24 cellular contexts compared by ENCODE assay signal in genomic region chr2:45072064-45072861, GRCh38.
DNase-seq lines count a peak whose midpoint lies in the region; ATAC-seq and TF ChIP-seq lines count a peak whose summit lies in the region.
"Had no signal": no experiment of that assay in that cellular context is flagged by ENCODE, and none has a peak within 500 bp of the region (broad histone marks: within the 10 kb centered on the region; RNA-seq: fewer than 3 reads in every experiment).

No MANE protein-coding gene starts in this region.

- no peak overlapping the region for H3K27ac ChIP-seq in coronary artery
- H3K27ac ChIP-seq: HL-60, PC-9, SJSA1 had no signal

- H3K4me1 Mint-ChIP-seq in activated CD8-positive, alpha-beta T cell treated with anti-CD3 and anti-CD28 coated beads, Interleukin-2, amount 10 ng/mL, durations not matched to agents 7 days and 5 days (ENCODE audit: low read depth), result no peaks in the 10 kb centered on the region
- H3K4me1 Mint-ChIP-seq in activated CD8-positive, alpha-beta T cell treated with anti-CD3 and anti-CD28 coated beads for 36 hours (ENCODE audit: low read depth), result no peaks in the 10 kb centered on the region
- H3K4me1 Mint-ChIP-seq in stimulated activated effector memory CD8-positive, alpha-beta T cell treated with anti-CD3 and anti-CD28 coated beads, Interleukin-12 subunit alpha, Interleukin-12 subunit beta, amount 100 ng/mL, for 72 hours, result no peaks in the 10 kb centered on the region
- H3K4me1 Mint-ChIP-seq: B cell had no signal

- peaks cover 2% of the 10 kb centered on the region; the same call in 1 of the 2 replicates for H3K27me3 ChIP-seq in H7 (ENCODE audit: control insufficient read depth, insufficient read depth, low read length)
- H3K27me3 ChIP-seq: MG63, SJSA1 had no signal

- DNase-seq in activated CD8-positive, alpha-beta T cell treated with anti-CD3 and anti-CD28 coated beads, Interleukin-2, amount 10 ng/mL, durations not matched to agents 7 days and 5 days, result peak; percentile 3
- DNase-seq in activated CD8-positive, alpha-beta T cell treated with anti-CD3 and anti-CD28 coated beads for 36 hours, result no peak
- DNase-seq in H7, result peak; percentile 8
- DNase-seq in coronary artery (ENCODE audit: low spot score), result peak; percentile 26
- peak in 1 of 2 donors; percentile 40 for DNase-seq in stimulated activated effector memory CD8-positive, alpha-beta T cell treated with anti-CD3 and anti-CD28 coated beads, Interleukin-12 subunit alpha, Interleukin-12 subunit beta, amount 100 ng/mL, for 72 hours (ENCODE audit: low spot score in 2 of 2)
- no peak for DNase-seq in stimulated activated CD4-positive, alpha-beta T cell treated with anti-CD3 and anti-CD28 coated beads, Interleukin-4, amount 100 ng/mL, for 4 hours
- no peak for DNase-seq in AG08396 (ENCODE audit: low spot score)
- no peak for DNase-seq in germinal center (ENCODE audit: low spot score)
- DNase-seq: 8988T, DMS 273 treated with DMSO at 0.1 percent for 48 hours, EL, IMR-90, MG63, NCI-H1048, NCI-H1436 treated with DMSO at 0.1 percent for 48 hours, NCI-H2081, NCI-H510A treated with DMSO at 0.1 percent for 48 hours, NCI-H82, PC-9 had no signal

- H3K27ac Mint-ChIP-seq in activated CD8-positive, alpha-beta T cell treated with anti-CD3 and anti-CD28 coated beads, Interleukin-2, amount 10 ng/mL, durations not matched to agents 7 days and 5 days, result no peak overlapping the region
- H3K27ac Mint-ChIP-seq in activated CD8-positive, alpha-beta T cell treated with anti-CD3 and anti-CD28 coated beads for 36 hours, result no peak overlapping the region
- no peak overlapping the region for H3K27ac Mint-ChIP-seq in stimulated activated effector memory CD8-positive, alpha-beta T cell treated with anti-CD3 and anti-CD28 coated beads, Interleukin-12 subunit alpha, Interleukin-12 subunit beta, amount 100 ng/mL, for 72 hours
- H3K27ac Mint-ChIP-seq: B cell had no signal

- intact Hi-C loops in activated CD8-positive, alpha-beta T cell treated with anti-CD3 and anti-CD28 coated beads for 36 hours (cut with micrococcal nuclease), result no loop called here

- H3K36me3 Mint-ChIP-seq in activated CD8-positive, alpha-beta T cell treated with anti-CD3 and anti-CD28 coated beads, Interleukin-2, amount 10 ng/mL, durations not matched to agents 7 days and 5 days (ENCODE audit: low read depth), result no peaks in the 10 kb centered on the region
- H3K36me3 Mint-ChIP-seq in activated CD8-positive, alpha-beta T cell treated with anti-CD3 and anti-CD28 coated beads for 36 hours (ENCODE audit: low read depth), result no peaks in the 10 kb centered on the region
- no peaks in the 10 kb centered on the region for H3K36me3 Mint-ChIP-seq in stimulated activated effector memory CD8-positive, alpha-beta T cell treated with anti-CD3 and anti-CD28 coated beads, Interleukin-12 subunit alpha, Interleukin-12 subunit beta, amount 100 ng/mL, for 72 hours

- ATAC-seq in activated CD8-positive, alpha-beta T cell treated with anti-CD3 and anti-CD28 coated beads, Interleukin-2, amount 10 ng/mL, durations not matched to agents 7 days and 5 days, result no peak
- no peak for ATAC-seq in activated CD8-positive, alpha-beta T cell treated with anti-CD3 and anti-CD28 coated beads for 36 hours
- peak; percentile 29 for ATAC-seq in stimulated activated effector memory CD8-positive, alpha-beta T cell treated with anti-CD3 and anti-CD28 coated beads, Interleukin-12 subunit alpha, Interleukin-12 subunit beta, amount 100 ng/mL, for 72 hours
- ATAC-seq: GM12878 had no signal

- H3K36me3 ChIP-seq in H7 (replicated peaks; ENCODE audit: control insufficient read depth, insufficient read depth, low read length), result no peaks in the 10 kb centered on the region
- H3K36me3 ChIP-seq: HAP-1, MG63, SJSA1 had no signal

- CTCF ChIA-PET in activated CD8-positive, alpha-beta T cell treated with anti-CD3 and anti-CD28 coated beads, Interleukin-2, amount 10 ng/mL, durations not matched to agents 7 days and 5 days (lab: Charles Lee), result interaction anchor here (0.5 kb wide), 1 partner anchor 567 kb away, joined by 3 read pairs; no protein-coding TSS in a partner anchor
- CTCF ChIA-PET in activated CD8-positive, alpha-beta T cell treated with anti-CD3 and anti-CD28 coated beads for 36 hours (lab: Charles Lee), result no interaction called here

- H3K4me3 Mint-ChIP-seq in activated CD8-positive, alpha-beta T cell treated with anti-CD3 and anti-CD28 coated beads, Interleukin-2, amount 10 ng/mL, durations not matched to agents 7 days and 5 days, result no peak overlapping the region
- H3K4me3 Mint-ChIP-seq in activated CD8-positive, alpha-beta T cell treated with anti-CD3 and anti-CD28 coated beads for 36 hours, result no peak overlapping the region
- no peak overlapping the region for H3K4me3 Mint-ChIP-seq in stimulated activated effector memory CD8-positive, alpha-beta T cell treated with anti-CD3 and anti-CD28 coated beads, Interleukin-12 subunit alpha, Interleukin-12 subunit beta, amount 100 ng/mL, for 72 hours
- H3K4me3 Mint-ChIP-seq: B cell had no signal

- POLR2A ChIA-PET in activated CD8-positive, alpha-beta T cell treated with anti-CD3 and anti-CD28 coated beads, Interleukin-2, amount 10 ng/mL, durations not matched to agents 7 days and 5 days (lab: Charles Lee), result no interaction called here
- POLR2A ChIA-PET in activated CD8-positive, alpha-beta T cell treated with anti-CD3 and anti-CD28 coated beads for 36 hours (lab: Charles Lee), result no interaction called here

- H3K9me3 Mint-ChIP-seq in activated CD8-positive, alpha-beta T cell treated with anti-CD3 and anti-CD28 coated beads, Interleukin-2, amount 10 ng/mL, durations not matched to agents 7 days and 5 days (ENCODE audit: insufficient read depth), result no peaks in the 10 kb centered on the region
- no peaks in the 10 kb centered on the region for H3K9me3 Mint-ChIP-seq in activated CD8-positive, alpha-beta T cell treated with anti-CD3 and anti-CD28 coated beads for 36 hours
- H3K9me3 Mint-ChIP-seq in stimulated activated effector memory CD8-positive, alpha-beta T cell treated with anti-CD3 and anti-CD28 coated beads, Interleukin-12 subunit alpha, Interleukin-12 subunit beta, amount 100 ng/mL, for 72 hours, result no peaks in the 10 kb centered on the region

- TF ChIP-seq CTCF in activated CD8-positive, alpha-beta T cell treated with anti-CD3 and anti-CD28 coated beads for 36 hours (IDR thresholded peaks at IDR 0.05), result no peak
- TF ChIP-seq CTCF in coronary artery (IDR thresholded peaks at IDR 0.05), result no peak

- H3K27me3 Mint-ChIP-seq in activated CD8-positive, alpha-beta T cell treated with anti-CD3 and anti-CD28 coated beads, Interleukin-2, amount 10 ng/mL, durations not matched to agents 7 days and 5 days (ENCODE audit: low read depth), result peaks cover 2% of the 10 kb centered on the region
- peaks cover 18% of the 10 kb centered on the region for H3K27me3 Mint-ChIP-seq in activated CD8-positive, alpha-beta T cell treated with anti-CD3 and anti-CD28 coated beads for 36 hours

- H3K4me3 ChIP-seq in H7 (ENCODE audit: insufficient read depth, low read depth, low read length) (no peak overlapping the region), coronary artery (no peak overlapping the region)
- H3K4me3 ChIP-seq: GM12878, HAP-1, MG63, PC-9, SJSA1 had no signal

Comparison
In these comparisons a context has a peak if more than half of its experiments do, and no peak if none do; other contexts are left out.
1. DNase-seq: peak in activated CD8-positive, alpha-beta T cell treated with anti-CD3 and anti-CD28 coated beads, Interleukin-2, amount 10 ng/mL, durations not matched to agents 7 days and 5 days (single experiment), H7 (single experiment) and coronary artery (single experiment); none in activated CD8-positive, alpha-beta T cell treated with anti-CD3 and anti-CD28 coated beads for 36 hours (single experiment), stimulated activated CD4-positive, alpha-beta T cell treated with anti-CD3 and anti-CD28 coated beads, Interleukin-4, amount 100 ng/mL, for 4 hours (0 of 2), AG08396 (single experiment) and germinal center (single experiment).